Comparison of ENCODE assay signal across 9 cellular contexts in the genomic region with DNA sequence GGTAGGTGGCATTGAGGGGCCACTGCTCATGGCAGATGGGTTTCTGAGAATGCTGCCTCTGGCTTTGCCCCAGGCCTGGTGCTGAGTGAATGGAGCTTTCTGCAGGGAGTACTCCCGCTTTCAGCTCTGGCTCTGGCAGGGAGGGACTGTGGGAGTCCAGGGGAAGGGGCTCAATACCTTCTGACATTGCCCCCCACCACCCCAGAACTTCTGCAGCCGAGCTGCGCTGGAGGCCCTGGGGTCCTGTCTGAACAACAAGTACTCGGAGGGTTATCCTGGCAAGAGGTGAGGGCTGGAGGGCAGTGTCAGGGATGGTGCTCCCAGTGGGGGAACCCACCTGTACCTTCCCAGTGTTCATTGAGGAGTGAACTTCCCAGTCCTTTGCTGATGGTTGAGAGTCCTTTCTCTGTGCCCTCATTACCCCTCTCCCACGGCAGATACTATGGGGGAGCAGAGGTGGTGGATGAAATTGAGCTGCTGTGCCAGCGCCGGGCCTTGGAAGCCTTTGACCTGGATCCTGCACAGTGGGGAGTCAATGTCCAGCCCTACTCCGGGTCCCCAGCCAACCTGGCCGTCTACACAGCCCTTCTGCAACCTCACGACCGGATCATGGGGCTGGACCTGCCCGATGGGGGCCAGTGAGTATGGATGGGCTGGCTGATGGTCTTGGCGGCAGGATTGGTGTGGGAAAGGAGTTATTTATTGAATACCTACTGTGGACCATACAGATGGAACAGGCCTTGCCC. TPM values are rescaled to one million over a fixed set of nuclear protein-coding genes. Genes with fewer than 3 reads are reported as not detected.
DNase-seq lines count a peak whose midpoint lies in the region; ATAC-seq and TF ChIP-seq lines count a peak whose summit lies in the region.
"Had no signal": no experiment of that assay in that cellular context is flagged by ENCODE, and none has a peak within 500 bp of the region (broad histone marks: within the 10 kb centered on the region; RNA-seq: fewer than 3 reads in every experiment).

No MANE protein-coding gene starts in this region.

- no peak overlapping the region for H3K27ac ChIP-seq in CD4-positive, alpha-beta T cell (ENCODE audit: low read depth, low read length)
- H3K27ac ChIP-seq: pancreas had no signal

- peaks cover 48% of the 10 kb centered on the region for H3K36me3 Mint-ChIP-seq in CD4-positive, alpha-beta T cell (ENCODE audit: low read depth)
- H3K36me3 Mint-ChIP-seq in IgD-negative memory B cell = peaks cover 8% of the 10 kb centered on the region

- peaks cover 58% of the 10 kb centered on the region for H3K4me1 Mint-ChIP-seq in CD4-positive, alpha-beta T cell (ENCODE audit: low read depth)
- H3K4me1 Mint-ChIP-seq in IgD-negative memory B cell = peaks cover 35 to 54% (median 43%) of the 10 kb centered on the region in 3 donors

- H3K27me3 ChIP-seq in CD4-positive, alpha-beta T cell (ENCODE audit: control insufficient read depth, insufficient read depth, low read length) = peaks cover 17% of the 10 kb centered on the region
- H3K27me3 ChIP-seq in adipocyte (replicated peaks; ENCODE audit: control insufficient read depth, insufficient read depth, low read length) = no peaks in the 10 kb centered on the region
- H3K27me3 ChIP-seq: pancreas had no signal

- H3K9ac ChIP-seq in adipocyte (ENCODE audit: low read length) = peak overlapping the region; percentile 96

- H3K36me3 ChIP-seq in adipocyte (ENCODE audit: control insufficient read depth, insufficient read depth, low read length, severe bottlenecking) (peaks cover 37% of the 10 kb centered on the region), mucosa of descending colon (ENCODE audit: low read depth) (no peaks in the 10 kb centered on the region)

- no peak overlapping the region for H3K27ac Mint-ChIP-seq in CD4-positive, alpha-beta T cell
- H3K27ac Mint-ChIP-seq in IgD-negative memory B cell = peak overlapping the region in 1 of 3 donors; percentile 93

- H3K4me1 ChIP-seq in adipocyte (ENCODE audit: control insufficient read depth, insufficient read depth, low read length) (peaks cover 50% of the 10 kb centered on the region), mucosa of descending colon (ENCODE audit: low read depth) (peaks cover 16% of the 10 kb centered on the region)

- TF ChIP-seq CTCF in CD4-positive, alpha-beta T cell (IDR thresholded peaks at IDR 0.05) = no peak
- TF ChIP-seq CTCF in mucosa of descending colon (IDR thresholded peaks at IDR 0.05) = no peak

- no peaks in the 10 kb centered on the region for H3K9me3 ChIP-seq in CD4-positive, alpha-beta T cell (ENCODE audit: control insufficient read depth, low read length)
- H3K9me3 ChIP-seq in adipocyte (ENCODE audit: control insufficient read depth, low read length) = no peaks in the 10 kb centered on the region
- no peaks in the 10 kb centered on the region for H3K9me3 ChIP-seq in mucosa of descending colon
- H3K9me3 ChIP-seq: pancreas had no signal

- CTCF ChIA-PET in CD4-positive, alpha-beta T cell (lab: Charles Lee) = interaction anchor here (2.5 to 8.3 kb wide), 2 partner anchors 7 to 12 kb away, joined by 21 to 127 read pairs; a partner anchor contains a TSS

- POLR2A ChIA-PET in CD4-positive, alpha-beta T cell (lab: Charles Lee) = interaction anchor here (1.3 to 2.7 kb wide), 2 partner anchors 8 to 10 kb away, joined by 3 to 48 read pairs; no protein-coding TSS in a partner anchor

- no peaks in the 10 kb centered on the region for H3K9me3 Mint-ChIP-seq in CD4-positive, alpha-beta T cell
- no peaks in the 10 kb centered on the region for H3K9me3 Mint-ChIP-seq in IgD-negative memory B cell

- no peak for DNase-seq in CD4-positive, alpha-beta T cell
- DNase-seq in adipocyte (ENCODE audit: low read depth) (no peak), mucosa of descending colon (peak in 2 of 3 donors; percentile 26 to 47), NCI-H1105 treated with DMSO at 0.1 percent for 48 hours (lab: John Stamatoyannopoulos, UW) (no peak), HT-29 (ENCODE audit: low spot score) (no peak), NCI-H446 treated with DMSO at 0.1 percent for 48 hours (lab: John Stamatoyannopoulos, UW) (no peak)

- H3K4me3 Mint-ChIP-seq in CD4-positive, alpha-beta T cell = peak overlapping the region; percentile 93
- peak overlapping the region; percentile 25 to 99 (median 96) for H3K4me3 Mint-ChIP-seq in IgD-negative memory B cell

- ATAC-seq in CD4-positive, alpha-beta T cell (ENCODE audit: poor library complexity) = no peak
- ATAC-seq in mucosa of descending colon (no peak), HG02938 (IDR thresholded peaks at IDR 0.05; ENCODE audit: unreplicated experiment) (no peak)

- peak overlapping the region; percentile 87 for H3K4me3 ChIP-seq in adipocyte (ENCODE audit: low read length)
- no peak overlapping the region for H3K4me3 ChIP-seq in mucosa of descending colon

- intact Hi-C loops in CD4-positive, alpha-beta T cell (cut with DNase I, micrococcal nuclease) = loop anchor here in 1 of 2 experiments (5.0 kb wide), 1 partner anchor 149 kb away; no protein-coding TSS in a partner anchor
- intact Hi-C loops in mucosa of descending colon (cut with DNase I, micrococcal nuclease) = no loop called here

- peaks cover 19% of the 10 kb centered on the region for H3K27me3 Mint-ChIP-seq in CD4-positive, alpha-beta T cell
- peaks cover 8% of the 10 kb centered on the region for H3K27me3 Mint-ChIP-seq in IgD-negative memory B cell

RNA-seq across cellular contexts. Expression of a gene that starts 1.9 kb away (rescaled TPM):
- 10 to 100 TPM; 21.3 to 22.2 TPM for total RNA-seq in CD4-positive, alpha-beta T cell
- 176 TPM for polyA plus RNA-seq in IgD-negative memory B cell
- total RNA-seq in mucosa of descending colon = 10 to 100 TPM; 34.7 to 67.4 (median 40.9) TPM
- total RNA-seq in HT-29 (2014; rRNA removed; shearing (Covaris generic)) = 295 and 298 TPM in 2 replicates

RNA-seq across cellular contexts. Expression of a gene that starts 14.9 kb away (rescaled TPM):
- total RNA-seq in CD4-positive, alpha-beta T cell = not detected
- polyA plus RNA-seq in IgD-negative memory B cell = 8.3 TPM
- total RNA-seq in mucosa of descending colon = under 1 TPM in 1 of 3 donors, not detected in 2; 0.25 TPM
- total RNA-seq in HT-29 (2014; rRNA removed; shearing (Covaris generic)) = 0.97 and 2.8 TPM in 2 replicates

RNA-seq across cellular contexts. Expression of a gene that starts 19.5 kb away (rescaled TPM):
- 1 to 10 TPM; 2.0 to 3.0 TPM for total RNA-seq in CD4-positive, alpha-beta T cell
- polyA plus RNA-seq in IgD-negative memory B cell = 2.4 TPM
- total RNA-seq in mucosa of descending colon = 1 to 10 TPM; 2.4 to 4.3 (median 3.3) TPM
- 0.41 and 1.1 TPM in 2 replicates for total RNA-seq in HT-29 (2014; rRNA removed; shearing (Covaris generic))

Comparison
In these comparisons a context has a peak if more than half of its experiments do, and no peak if none do; other contexts are left out.
1. DNase-seq: peak in mucosa of descending colon (2 of 3); none in CD4-positive, alpha-beta T cell (0 of 10), adipocyte (single experiment), NCI-H1105 treated with DMSO at 0.1 percent for 48 hours (single experiment), HT-29 (single experiment) and NCI-H446 treated with DMSO at 0.1 percent for 48 hours (single experiment).